Comparison of ENCODE assay signal across 2 cellular contexts in the genomic region with DNA sequence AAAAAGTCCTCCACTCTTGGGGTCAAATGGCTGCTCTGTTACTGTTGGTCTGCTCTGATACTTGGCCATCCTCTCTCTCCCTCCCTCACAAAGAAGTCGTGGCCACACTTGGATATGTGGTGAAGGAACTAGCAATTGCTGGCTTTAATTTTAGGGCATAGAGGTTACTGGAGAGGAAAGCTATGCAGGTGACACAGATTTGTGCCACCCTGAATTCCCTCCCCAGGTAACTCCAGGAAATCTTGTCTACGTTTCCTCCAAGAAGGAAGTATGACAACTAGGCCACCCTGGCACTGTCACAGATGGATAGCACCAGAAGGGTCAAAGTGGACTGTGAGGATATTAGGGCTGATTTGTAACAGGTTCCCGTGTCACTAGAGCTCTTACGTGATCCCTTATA.
TF ChIP-seq lines count a peak whose summit lies in the region.

No MANE protein-coding gene starts in this region.

TF ChIP-seq in HEK293, 187 proteins besides CTCF, POLR2A, EP300 and RAD21:
- TF ChIP-seq ZSCAN30 (tag by site-specific recombination; IDR thresholded peaks at IDR 0.05) (no peak), RBAK (tag by site-specific recombination; IDR thresholded peaks at IDR 0.05) (no peak), ZSCAN23 (tag by site-specific recombination; IDR thresholded peaks at IDR 0.05) (no peak)
- TF ChIP-seq, protein P1, sequence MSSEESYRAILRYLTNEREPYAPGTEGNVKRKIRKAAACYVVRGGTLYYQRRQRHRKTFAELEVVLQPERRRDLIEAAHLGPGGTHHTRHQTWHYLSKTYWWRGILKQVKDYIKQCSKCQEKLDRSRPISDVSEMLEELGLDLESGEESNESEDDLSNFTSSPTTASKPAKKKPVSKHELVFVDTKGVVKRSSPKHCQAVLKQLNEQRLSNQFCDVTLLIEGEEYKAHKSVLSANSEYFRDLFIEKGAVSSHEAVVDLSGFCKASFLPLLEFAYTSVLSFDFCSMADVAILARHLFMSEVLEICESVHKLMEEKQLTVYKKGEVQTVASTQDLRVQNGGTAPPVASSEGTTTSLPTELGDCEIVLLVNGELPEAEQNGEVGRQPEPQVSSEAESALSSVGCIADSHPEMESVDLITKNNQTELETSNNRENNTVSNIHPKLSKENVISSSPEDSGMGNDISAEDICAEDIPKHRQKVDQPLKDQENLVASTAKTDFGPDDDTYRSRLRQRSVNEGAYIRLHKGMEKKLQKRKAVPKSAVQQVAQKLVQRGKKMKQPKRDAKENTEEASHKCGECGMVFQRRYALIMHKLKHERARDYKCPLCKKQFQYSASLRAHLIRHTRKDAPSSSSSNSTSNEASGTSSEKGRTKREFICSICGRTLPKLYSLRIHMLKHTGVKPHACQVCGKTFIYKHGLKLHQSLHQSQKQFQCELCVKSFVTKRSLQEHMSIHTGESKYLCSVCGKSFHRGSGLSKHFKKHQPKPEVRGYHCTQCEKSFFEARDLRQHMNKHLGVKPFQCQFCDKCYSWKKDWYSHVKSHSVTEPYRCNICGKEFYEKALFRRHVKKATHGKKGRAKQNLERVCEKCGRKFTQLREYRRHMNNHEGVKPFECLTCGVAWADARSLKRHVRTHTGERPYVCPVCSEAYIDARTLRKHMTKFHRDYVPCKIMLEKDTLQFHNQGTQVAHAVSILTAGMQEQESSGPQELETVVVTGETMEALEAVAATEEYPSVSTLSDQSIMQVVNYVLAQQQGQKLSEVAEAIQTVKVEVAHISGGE (tag by site-specific recombination; conservative IDR thresholded peaks at IDR 0.05; ENCODE audit: low read depth), result peak; percentile 89
- TF ChIP-seq, protein P2, sequence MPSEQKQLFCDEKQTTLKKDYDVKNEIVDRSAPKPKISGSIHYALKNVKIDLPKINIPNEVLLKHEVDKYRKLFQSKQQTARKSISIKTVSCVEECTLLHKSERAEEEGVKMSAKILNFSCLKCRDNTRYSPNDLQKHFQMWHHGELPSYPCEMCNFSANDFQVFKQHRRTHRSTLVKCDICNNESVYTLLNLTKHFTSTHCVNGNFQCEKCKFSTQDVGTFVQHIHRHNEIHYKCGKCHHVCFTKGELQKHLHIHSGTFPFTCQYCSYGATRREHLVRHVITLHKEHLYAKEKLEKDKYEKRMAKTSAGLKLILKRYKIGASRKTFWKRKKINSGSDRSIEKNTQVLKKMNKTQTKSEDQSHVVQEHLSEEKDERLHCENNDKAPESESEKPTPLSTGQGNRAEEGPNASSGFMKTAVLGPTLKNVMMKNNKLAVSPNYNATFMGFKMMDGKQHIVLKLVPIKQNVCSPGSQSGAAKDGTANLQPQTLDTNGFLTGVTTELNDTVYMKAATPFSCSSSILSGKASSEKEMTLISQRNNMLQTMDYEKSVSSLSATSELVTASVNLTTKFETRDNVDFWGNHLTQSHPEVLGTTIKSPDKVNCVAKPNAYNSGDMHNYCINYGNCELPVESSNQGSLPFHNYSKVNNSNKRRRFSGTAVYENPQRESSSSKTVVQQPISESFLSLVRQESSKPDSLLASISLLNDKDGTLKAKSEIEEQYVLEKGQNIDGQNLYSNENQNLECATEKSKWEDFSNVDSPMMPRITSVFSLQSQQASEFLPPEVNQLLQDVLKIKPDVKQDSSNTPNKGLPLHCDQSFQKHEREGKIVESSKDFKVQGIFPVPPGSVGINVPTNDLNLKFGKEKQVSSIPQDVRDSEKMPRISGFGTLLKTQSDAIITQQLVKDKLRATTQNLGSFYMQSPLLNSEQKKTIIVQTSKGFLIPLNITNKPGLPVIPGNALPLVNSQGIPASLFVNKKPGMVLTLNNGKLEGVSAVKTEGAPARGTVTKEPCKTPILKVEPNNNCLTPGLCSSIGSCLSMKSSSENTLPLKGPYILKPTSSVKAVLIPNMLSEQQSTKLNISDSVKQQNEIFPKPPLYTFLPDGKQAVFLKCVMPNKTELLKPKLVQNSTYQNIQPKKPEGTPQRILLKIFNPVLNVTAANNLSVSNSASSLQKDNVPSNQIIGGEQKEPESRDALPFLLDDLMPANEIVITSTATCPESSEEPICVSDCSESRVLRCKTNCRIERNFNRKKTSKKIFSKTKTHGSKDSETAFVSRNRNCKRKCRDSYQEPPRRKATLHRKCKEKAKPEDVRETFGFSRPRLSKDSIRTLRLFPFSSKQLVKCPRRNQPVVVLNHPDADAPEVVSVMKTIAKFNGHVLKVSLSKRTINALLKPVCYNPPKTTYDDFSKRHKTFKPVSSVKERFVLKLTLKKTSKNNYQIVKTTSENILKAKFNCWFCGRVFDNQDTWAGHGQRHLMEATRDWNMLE (tag by site-specific recombination; conservative IDR thresholded peaks at IDR 0.05; ENCODE audit: low read depth), result no peak
TF ChIP-seq in HEK293: peak in this region for 1.

TF ChIP-seq in H1, 55 proteins besides CTCF, POLR2A, EP300 and RAD21:
- TF ChIP-seq CBX5 (IDR thresholded peaks at IDR 0.05; ENCODE audit: low read depth, low read length), result no peak
- TF ChIP-seq SAP30 (IDR thresholded peaks at IDR 0.05; ENCODE audit: insufficient read depth, insufficient replicate concordance, low read length), result no peak
- TF ChIP-seq ZNF274 (IDR thresholded peaks at IDR 0.05; ENCODE audit: borderline replicate concordance, extremely low read depth, low read length), result no peak
- no peak for TF ChIP-seq HDAC6 (IDR thresholded peaks at IDR 0.05; ENCODE audit: low read depth, low read length)
- TF ChIP-seq CEBPB (IDR thresholded peaks at IDR 0.05; ENCODE audit: low read depth, low read length), result no peak
- TF ChIP-seq CBX8 (IDR thresholded peaks at IDR 0.05; ENCODE audit: borderline replicate concordance, low read depth, low read length), result no peak
- no peak for TF ChIP-seq PHF8 (conservative IDR thresholded peaks at IDR 0.05; ENCODE audit: low read depth, low read length)
- TF ChIP-seq CREB1 (IDR thresholded peaks at IDR 0.05), result no peak
- TF ChIP-seq CHD1 (IDR thresholded peaks at IDR 0.05; ENCODE audit: low read depth, low read length), result no peak
- TF ChIP-seq TCF12 (IDR thresholded peaks at IDR 0.05; ENCODE audit: low read depth, low read length), result no peak
- TF ChIP-seq SP4 (IDR thresholded peaks at IDR 0.05; ENCODE audit: low read length), result no peak
TF ChIP-seq in H1: peak in this region for 0.
